ENCODE assay signal across 20 cellular contexts in genomic region chr6:53159558-53159957, GRCh38. TPM values are rescaled to one million over a fixed set of nuclear protein-coding genes. Genes with fewer than 3 reads are reported as not detected.
A peak's percentile ranks its signal among the peaks of the same experiment; 100 is the strongest.
DNase-seq lines count a peak whose midpoint lies in the region; ATAC-seq and TF ChIP-seq lines count a peak whose summit lies in the region.
"Had no signal": no experiment of that assay in that cellular context is flagged by ENCODE, and none has a peak within 500 bp of the region (broad histone marks: within the 10 kb centered on the region; RNA-seq: fewer than 3 reads in every experiment).

No MANE protein-coding gene starts in this region.

- RAD21 ChIA-PET in HCT116 (lab: Charles Lee; ENCODE audit: low non-redundant PET in 1 of 2, low total read pairs in 2 of 2, uncharacterized antibody in 2 of 2, unreplicated experiment in 2 of 2), result interaction anchor here in 1 of 2 experiments (0.6 kb wide), 1 partner anchor 65 kb away, joined by 5 read pairs; no protein-coding TSS in a partner anchor

- no peak for TF ChIP-seq RAD21 in HCT116 (IDR thresholded peaks at IDR 0.05; ENCODE audit: low read depth)

- no peaks in the 10 kb centered on the region for H3K9me2 ChIP-seq in HCT116 (ENCODE audit: insufficient read depth)

- POLR2A ChIA-PET in HCT116 (lab: Charles Lee), result no interaction called here
- POLR2A ChIA-PET in RWPE1 (lab: Yijun Ruan, JAX; ENCODE audit: low non-redundant PET), result no interaction called here

- CTCF ChIA-PET in HCT116 (lab: Charles Lee) (interaction anchor here (1.0 kb wide), 1 partner anchor 12 kb away, joined by 3 read pairs; no protein-coding TSS in a partner anchor), RWPE1 (lab: Yijun Ruan, JAX) (no interaction called here)

- ATAC-seq in HCT116 (peak; percentile 49; the same call in 1 of the 2 replicates), foreskin keratinocyte (peak; percentile 57), HG02759 (IDR thresholded peaks at IDR 0.05; ENCODE audit: unreplicated experiment) (no peak)
- ATAC-seq: Panc1 had no signal

- no peaks in the 10 kb centered on the region for H3K9me3 ChIP-seq in HCT116 (ENCODE audit: control insufficient read depth in 1 of 2, insufficient read depth in 1 of 2, low read depth in 1 of 2, low read length in 2 of 2)
- H3K9me3 ChIP-seq: colonic mucosa had no signal

- H2AFZ ChIP-seq in HCT116 (ENCODE audit: low read depth, low read length, poor library complexity, severe bottlenecking), result no peak overlapping the region

- H3K36me3 Mint-ChIP-seq in T-helper 2 cell treated with Interferon-gamma antibody and Interleukin-4, amounts not matched to agents 5 μg/mL and 100 μg/mL, for 36 hours (ENCODE audit: low read depth), result no peaks in the 10 kb centered on the region
- H3K36me3 Mint-ChIP-seq: CD4-positive, CD25-positive, alpha-beta regulatory T cell; memory B cell had no signal

- no peak overlapping the region for H3K4me3 ChIP-seq in HCT116 (replicated peaks in 1 of 2; ENCODE audit: low read depth in 1 of 2, low read length in 2 of 2)
- H3K4me3 ChIP-seq: colonic mucosa, HAP-1 had no signal

- no peak for TF ChIP-seq CTCF in HCT116 (IDR thresholded peaks at IDR 0.05 in 2 of 3, conservative IDR thresholded peaks at IDR 0.05 in 1 of 3; ENCODE audit: borderline replicate concordance in 1 of 3, insufficient read depth in 1 of 3, low read depth in 2 of 3, low read length in 2 of 3)
- no peak for TF ChIP-seq CTCF in RWPE1 (conservative IDR thresholded peaks at IDR 0.05; ENCODE audit: low read depth)
- TF ChIP-seq CTCF in foreskin keratinocyte (conservative IDR thresholded peaks at IDR 0.05), result peak; percentile 36
- TF ChIP-seq CTCF in GM20000 (IDR thresholded peaks at IDR 0.05; ENCODE audit: extremely low read depth, missing control alignments), result no peak

- BruUV-seq in HCT116 (replicated peaks; lab: Mats Ljungman, UMichigan), result no TSS peak

- H3K79me2 ChIP-seq in HCT116 (ENCODE audit: insufficient read depth, low read length), result no peaks in the 10 kb centered on the region

- H3K4me3 Mint-ChIP-seq in T-helper 2 cell treated with Interferon-gamma antibody and Interleukin-4, amounts not matched to agents 5 μg/mL and 100 μg/mL, for 36 hours, result no peak overlapping the region
- H3K4me3 Mint-ChIP-seq: CD4-positive, CD25-positive, alpha-beta regulatory T cell; memory B cell; nephron had no signal

- no peaks in the 10 kb centered on the region for H3K36me3 ChIP-seq in HCT116 (ENCODE audit: control insufficient read depth in 1 of 2, insufficient read depth in 2 of 2, low read length in 2 of 2)
- H3K36me3 ChIP-seq: colonic mucosa, HAP-1, WERI-Rb-1 had no signal

- peaks cover 8% of the 10 kb centered on the region for H3K4me1 Mint-ChIP-seq in T-helper 2 cell treated with Interferon-gamma antibody and Interleukin-4, amounts not matched to agents 5 μg/mL and 100 μg/mL, for 36 hours (ENCODE audit: low read depth)
- H3K4me1 Mint-ChIP-seq: nephron had no signal

- no peak overlapping the region for H3K27ac ChIP-seq in HCT116 (ENCODE audit: low read depth, low read length)
- no peak overlapping the region for H3K27ac ChIP-seq in RWPE1
- no peak overlapping the region for H3K27ac ChIP-seq in foreskin keratinocyte
- H3K27ac ChIP-seq: colonic mucosa, WERI-Rb-1 had no signal

- H4K20me1 ChIP-seq in HCT116 (ENCODE audit: insufficient read depth), result no peaks in the 10 kb centered on the region

- peak; percentile 11 for DNase-seq in COLO829 (ENCODE audit: low spot score)
- DNase-seq in HCT116 (ENCODE audit: low read depth, low spot score), result no peak
- DNase-seq in RWPE1 (ENCODE audit: low spot score), result peak; percentile 55
- peak in 1 of 2 donors; percentile 47 for DNase-seq in foreskin keratinocyte
- no peak for DNase-seq in GM20000 (ENCODE audit: low spot score)
- DNase-seq in T-helper 2 cell treated with Interferon-gamma antibody and Interleukin-4, amounts not matched to agents 5 μg/mL and 100 μg/mL, for 36 hours (ENCODE audit: low spot score), result no peak
- DNase-seq: anterior cingulate cortex; CD4-positive, CD25-positive, alpha-beta regulatory T cell; colonic mucosa; head of caudate nucleus; NCI-H510A; WERI-Rb-1 had no signal

- no peak overlapping the region for H3K27ac Mint-ChIP-seq in T-helper 2 cell treated with Interferon-gamma antibody and Interleukin-4, amounts not matched to agents 5 μg/mL and 100 μg/mL, for 36 hours
- H3K27ac Mint-ChIP-seq: activated T-helper 2 cell treated with anti-CD3 and anti-CD28 coated beads, Interferon-gamma antibody, Interleukin-2, Interleukin-4, amounts not matched to agents 10 μg/mL and 5 μg/mL and 100 μg/mL, durations not matched to agents 14 hours and 24 hours and 36 hours; CD4-positive, CD25-positive, alpha-beta regulatory T cell; memory B cell; nephron had no signal

- no peaks in the 10 kb centered on the region for H3K9me3 Mint-ChIP-seq in T-helper 2 cell treated with Interferon-gamma antibody and Interleukin-4, amounts not matched to agents 5 μg/mL and 100 μg/mL, for 36 hours
- H3K9me3 Mint-ChIP-seq: activated T-helper 2 cell treated with anti-CD3 and anti-CD28 coated beads, Interferon-gamma antibody, Interleukin-2, Interleukin-4, amounts not matched to agents 10 μg/mL and 5 μg/mL and 100 μg/mL, durations not matched to agents 14 hours and 24 hours and 36 hours; nephron had no signal

- no peak for TF ChIP-seq POLR2A in HCT116 (IDR thresholded peaks at IDR 0.05; ENCODE audit: borderline replicate concordance, extremely low read depth, insufficient read depth, insufficient read length)

- H3K27me3 ChIP-seq in HCT116 (ENCODE audit: insufficient read depth, low read length) (no peaks in the 10 kb centered on the region), foreskin keratinocyte (no peaks in the 10 kb centered on the region)
- H3K27me3 ChIP-seq: colonic mucosa had no signal

- H3K9ac ChIP-seq in HCT116 (ENCODE audit: low read length), result no peak overlapping the region

- no peaks in the 10 kb centered on the region for H3K27me3 Mint-ChIP-seq in T-helper 2 cell treated with Interferon-gamma antibody and Interleukin-4, amounts not matched to agents 5 μg/mL and 100 μg/mL, for 36 hours (ENCODE audit: low read depth)
- H3K27me3 Mint-ChIP-seq: CD4-positive, CD25-positive, alpha-beta regulatory T cell; memory B cell had no signal

- no peak overlapping the region for H3K4me2 ChIP-seq in HCT116 (ENCODE audit: low read length)

- H3K4me1 ChIP-seq in HCT116 (ENCODE audit: control insufficient read depth in 1 of 2, insufficient read depth in 2 of 2, low read length in 2 of 2) (no peaks in the 10 kb centered on the region), foreskin keratinocyte (no peaks in the 10 kb centered on the region)
- H3K4me1 ChIP-seq: colonic mucosa, HAP-1 had no signal

- intact Hi-C loops in HCT116 (cut with micrococcal nuclease), result no loop called here

TF ChIP-seq in HCT116, 20 proteins besides CTCF, POLR2A, EP300 and RAD21:
- TF ChIP-seq FOSL1 (IDR thresholded peaks at IDR 0.05; ENCODE audit: low read depth) (no peak), CEBPB (IDR thresholded peaks at IDR 0.05; ENCODE audit: low read depth) (peak; percentile 64)
TF ChIP-seq in HCT116: peak in this region for 1.

RNA-seq across cellular contexts. Expression of gene GCM1, which starts 10.9 kb away (rescaled TPM):
- 0.07 TPM for total RNA-seq in HCT116 (2021; ENCODE audit: unreplicated experiment)
- not detected in 2 replicates for polyA plus RNA-seq in HCT116 (2012)
- not detected in 2 replicates for total RNA-seq in foreskin keratinocyte
- not detected in 2 replicates for polyA plus RNA-seq in foreskin keratinocyte
- total RNA-seq: activated T-helper 2 cell treated with anti-CD3 and anti-CD28 coated beads, Interferon-gamma antibody, Interleukin-2, Interleukin-4, amounts not matched to agents 10 μg/mL and 5 μg/mL and 100 μg/mL, durations not matched to agents 14 hours and 24 hours and 36 hours; colonic mucosa; endothelial cell of umbilical vein; pulmonary artery endothelial cell had no signal
- polyA plus RNA-seq: endothelial cell of umbilical vein had no signal

Comparison
In these comparisons a context has a peak if more than half of its experiments do, and no peak if none do; other contexts are left out.
1. DNase-seq: peak in COLO829 (single experiment) and RWPE1 (single experiment); none in HCT116 (single experiment), GM20000 (single experiment) and T-helper 2 cell treated with Interferon-gamma antibody and Interleukin-4, amounts not matched to agents 5 μg/mL and 100 μg/mL, for 36 hours (single experiment).